ENCODE assay signal across 3 cellular contexts in genomic region chr17:76565728-76566612, GRCh38.
TF ChIP-seq lines count a peak whose summit lies in the region.

No MANE protein-coding gene starts in this region.

TF ChIP-seq in A549, 52 proteins besides CTCF, POLR2A, EP300 and RAD21:
- TF ChIP-seq TP53 (CRISPR knock-in tag; IDR thresholded peaks at IDR 0.05) (no peak), HEYL (CRISPR knock-in tag; IDR thresholded peaks at IDR 0.05) (no peak), CHD4 (IDR thresholded peaks at IDR 0.05; ENCODE audit: borderline replicate concordance) (no peak), EHMT2 (IDR thresholded peaks at IDR 0.05; ENCODE audit: low read depth) (no peak), JUN (IDR thresholded peaks at IDR 0.05) (peak in 1 of 2 experiments; percentile 16; a peak in 1 of 5 replicates), CEBPB (IDR thresholded peaks at IDR 0.05) (no peak), MYC (IDR thresholded peaks at IDR 0.05; ENCODE audit: borderline replicate concordance, low read length) (no peak), POLR2AphosphoS2 (conservative IDR thresholded peaks at IDR 0.05; ENCODE audit: low read length) (0 out of 2 replicates have a peak, but pooled peaks have one; percentile 10)
- TF ChIP-seq, protein P1, sequence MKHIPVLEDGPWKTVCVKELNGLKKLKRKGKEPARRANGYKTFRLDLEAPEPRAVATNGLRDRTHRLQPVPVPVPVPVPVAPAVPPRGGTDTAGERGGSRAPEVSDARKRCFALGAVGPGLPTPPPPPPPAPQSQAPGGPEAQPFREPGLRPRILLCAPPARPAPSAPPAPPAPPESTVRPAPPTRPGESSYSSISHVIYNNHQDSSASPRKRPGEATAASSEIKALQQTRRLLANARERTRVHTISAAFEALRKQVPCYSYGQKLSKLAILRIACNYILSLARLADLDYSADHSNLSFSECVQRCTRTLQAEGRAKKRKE (CRISPR knock-in tag; IDR thresholded peaks at IDR 0.05; ENCODE audit: low read depth) = no peak

TF ChIP-seq in GM12891, 5 proteins besides CTCF, POLR2A, EP300 and RAD21:
- no peak for TF ChIP-seq POU2F2 (IDR thresholded peaks at IDR 0.05; ENCODE audit: low read depth, low read length)
- no peak for TF ChIP-seq SPI1 (IDR thresholded peaks at IDR 0.05; ENCODE audit: low read depth, low read length)
- TF ChIP-seq TAF1 (IDR thresholded peaks at IDR 0.05; ENCODE audit: low read depth, low read length) = no peak
- no peak; the same call in none of the 2 replicates for TF ChIP-seq POLR2AphosphoS5 (IDR thresholded peaks at IDR 0.05; ENCODE audit: low read depth, low read length)
- TF ChIP-seq PAX5 (IDR thresholded peaks at IDR 0.05; ENCODE audit: insufficient read depth, low read length, severe bottlenecking) = no peak

TF ChIP-seq in endothelial cell of umbilical vein, 7 proteins besides CTCF, POLR2A, EP300 and RAD21:
- TF ChIP-seq EZH2 (IDR thresholded peaks at IDR 0.05; ENCODE audit: borderline replicate concordance, low read depth, low read length, severe bottlenecking) (no peak), POLR2AphosphoS5 (IDR thresholded peaks at IDR 0.05; ENCODE audit: insufficient read depth, low read depth, low read length) (peak; percentile 31), GATA2 (IDR thresholded peaks at IDR 0.05; ENCODE audit: insufficient read depth, insufficient read length, low read depth, low read length) (no peak), MYC (IDR thresholded peaks at IDR 0.05; ENCODE audit: low read depth, low read length) (no peak), JUN (IDR thresholded peaks at IDR 0.05; ENCODE audit: borderline replicate concordance, insufficient read depth, insufficient read length, low read depth) (no peak), FOS (IDR thresholded peaks at IDR 0.05; ENCODE audit: borderline replicate concordance, insufficient read depth, low read length) (no peak)
